Comparison of ENCODE assay signal across 14 cellular contexts in the genomic region with DNA sequence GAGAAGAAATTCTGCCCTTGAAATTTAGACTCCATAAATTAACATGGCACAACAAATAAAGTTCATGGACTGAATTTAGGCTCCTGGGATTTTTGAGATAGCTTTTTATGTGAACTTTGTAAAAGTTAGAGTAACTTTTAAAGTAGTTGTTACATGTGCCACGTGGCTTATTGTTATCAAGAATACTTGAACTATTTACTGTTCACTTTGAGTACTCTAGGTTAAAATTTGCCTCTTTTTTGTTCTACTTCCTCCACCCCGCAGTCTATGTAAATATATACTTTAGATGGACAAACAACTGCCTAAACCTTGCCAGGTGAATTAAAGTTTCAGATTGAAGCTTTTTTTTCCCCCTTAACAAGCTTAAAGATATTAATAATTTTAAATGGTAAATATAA.
DNase-seq lines count a peak whose midpoint lies in the region; ATAC-seq and TF ChIP-seq lines count a peak whose summit lies in the region.
"Had no signal": no experiment of that assay in that cellular context is flagged by ENCODE, and none has a peak within 500 bp of the region (broad histone marks: within the 10 kb centered on the region; RNA-seq: fewer than 3 reads in every experiment).

No MANE protein-coding gene starts in this region.

- H3K36me3 ChIP-seq in sigmoid colon, result no peaks in the 10 kb centered on the region

- H3K4me1 Mint-ChIP-seq in T-helper 1 cell treated with Interleukin-12 subunit alpha and Interleukin-12 subunit beta and Interleukin-4 antibody, amounts not matched to agents 30 μg/mL and 1 μg/mL, for 36 hours (ENCODE audit: low read depth), result peaks cover 25% of the 10 kb centered on the region
- H3K4me1 Mint-ChIP-seq in activated naive CD8-positive, alpha-beta T cell treated with anti-CD3 and anti-CD28 coated beads for 36 hours, result peaks cover 38% of the 10 kb centered on the region
- H3K4me1 Mint-ChIP-seq in stimulated activated memory B cell treated with anti-CD40 and anti-IgM and Interleukin-4, amounts not matched to agents 10 μg/mL and 1 μg/mL and 100 μg/mL, for 72 hours, result peaks cover 26% of the 10 kb centered on the region

- DNase-seq in T-helper 1 cell (no peak), HL-60 (ENCODE audit: low read depth in 1 of 2, low spot score in 1 of 2) (no peak), sigmoid colon (no peak), kidney tubule cell (ENCODE audit: low spot score) (no peak), HCEC 1CT (no peak)
- no peak for DNase-seq in activated naive CD8-positive, alpha-beta T cell treated with anti-CD3 and anti-CD28 coated beads for 36 hours
- DNase-seq: DMS153, IMR-90, kidney, NCI-H524 treated with DMSO at 0.1 percent for 48 hours, testis had no signal

- no peak overlapping the region for H3K4me3 ChIP-seq in HL-60 (replicated peaks; ENCODE audit: insufficient read depth, low read length)
- no peak overlapping the region for H3K4me3 ChIP-seq in sigmoid colon
- H3K4me3 ChIP-seq: body of pancreas had no signal

- H3K9me3 ChIP-seq in sigmoid colon, result no peaks in the 10 kb centered on the region
- H3K9me3 ChIP-seq: body of pancreas, testis had no signal

- peak overlapping the region; percentile 100 for H3K27ac Mint-ChIP-seq in T-helper 1 cell treated with Interleukin-12 subunit alpha and Interleukin-12 subunit beta and Interleukin-4 antibody, amounts not matched to agents 30 μg/mL and 1 μg/mL, for 36 hours
- H3K27ac Mint-ChIP-seq in activated naive CD8-positive, alpha-beta T cell treated with anti-CD3 and anti-CD28 coated beads for 36 hours, result no peak overlapping the region
- H3K27ac Mint-ChIP-seq in stimulated activated memory B cell treated with anti-CD40 and anti-IgM and Interleukin-4, amounts not matched to agents 10 μg/mL and 1 μg/mL and 100 μg/mL, for 72 hours, result no peak overlapping the region

- ATAC-seq in stimulated activated memory B cell treated with anti-CD40 and anti-IgM and Interleukin-4, amounts not matched to agents 10 μg/mL and 1 μg/mL and 100 μg/mL, for 72 hours, result no peak

- H3K36me3 Mint-ChIP-seq in T-helper 1 cell treated with Interleukin-12 subunit alpha and Interleukin-12 subunit beta and Interleukin-4 antibody, amounts not matched to agents 30 μg/mL and 1 μg/mL, for 36 hours (ENCODE audit: low read depth), result peaks cover 28% of the 10 kb centered on the region
- H3K36me3 Mint-ChIP-seq in activated naive CD8-positive, alpha-beta T cell treated with anti-CD3 and anti-CD28 coated beads for 36 hours, result peaks cover 30% of the 10 kb centered on the region
- peaks cover 4% of the 10 kb centered on the region for H3K36me3 Mint-ChIP-seq in stimulated activated memory B cell treated with anti-CD40 and anti-IgM and Interleukin-4, amounts not matched to agents 10 μg/mL and 1 μg/mL and 100 μg/mL, for 72 hours

- no peak for TF ChIP-seq CTCF in HL-60 (IDR thresholded peaks at IDR 0.05; ENCODE audit: insufficient read depth, low read length)
- TF ChIP-seq CTCF in sigmoid colon (IDR thresholded peaks at IDR 0.05), result no peak

- no peaks in the 10 kb centered on the region for H3K27me3 Mint-ChIP-seq in T-helper 1 cell treated with Interleukin-12 subunit alpha and Interleukin-12 subunit beta and Interleukin-4 antibody, amounts not matched to agents 30 μg/mL and 1 μg/mL, for 36 hours (ENCODE audit: low read depth)
- no peaks in the 10 kb centered on the region for H3K27me3 Mint-ChIP-seq in activated naive CD8-positive, alpha-beta T cell treated with anti-CD3 and anti-CD28 coated beads for 36 hours
- peaks cover 9% of the 10 kb centered on the region for H3K27me3 Mint-ChIP-seq in stimulated activated memory B cell treated with anti-CD40 and anti-IgM and Interleukin-4, amounts not matched to agents 10 μg/mL and 1 μg/mL and 100 μg/mL, for 72 hours

- no peaks in the 10 kb centered on the region for H3K9me3 Mint-ChIP-seq in T-helper 1 cell treated with Interleukin-12 subunit alpha and Interleukin-12 subunit beta and Interleukin-4 antibody, amounts not matched to agents 30 μg/mL and 1 μg/mL, for 36 hours
- H3K9me3 Mint-ChIP-seq in activated naive CD8-positive, alpha-beta T cell treated with anti-CD3 and anti-CD28 coated beads for 36 hours, result no peaks in the 10 kb centered on the region
- no peaks in the 10 kb centered on the region for H3K9me3 Mint-ChIP-seq in stimulated activated memory B cell treated with anti-CD40 and anti-IgM and Interleukin-4, amounts not matched to agents 10 μg/mL and 1 μg/mL and 100 μg/mL, for 72 hours

- no peak for TF ChIP-seq POLR2A in sigmoid colon (IDR thresholded peaks at IDR 0.05)

- no peaks in the 10 kb centered on the region for H3K27me3 ChIP-seq in HL-60 (ENCODE audit: insufficient read depth, poor library complexity, severe bottlenecking)
- H3K27me3 ChIP-seq in sigmoid colon, result no peaks in the 10 kb centered on the region
- H3K27me3 ChIP-seq: body of pancreas, testis had no signal

- TF ChIP-seq EP300 in sigmoid colon (IDR thresholded peaks at IDR 0.05), result no peak

- peaks cover 0 to 61% (median 52%) of the 10 kb centered on the region in 4 donors for H3K4me1 ChIP-seq in sigmoid colon
- H3K4me1 ChIP-seq: testis had no signal

- 9 to 39% methylated on average over 2 of the region's 2 CpGs for WGBS in sigmoid colon, 2 donors

- H3K27ac ChIP-seq in HL-60 (replicated peaks), result peak overlapping the region; percentile 89
- peak overlapping the region; percentile 79 to 91 (median 86) for H3K27ac ChIP-seq in sigmoid colon
- H3K27ac ChIP-seq: testis had no signal

- peak overlapping the region; percentile 88 for H3K4me3 Mint-ChIP-seq in T-helper 1 cell treated with Interleukin-12 subunit alpha and Interleukin-12 subunit beta and Interleukin-4 antibody, amounts not matched to agents 30 μg/mL and 1 μg/mL, for 36 hours
- H3K4me3 Mint-ChIP-seq in activated naive CD8-positive, alpha-beta T cell treated with anti-CD3 and anti-CD28 coated beads for 36 hours, result peak overlapping the region; percentile 84
- no peak overlapping the region for H3K4me3 Mint-ChIP-seq in stimulated activated memory B cell treated with anti-CD40 and anti-IgM and Interleukin-4, amounts not matched to agents 10 μg/mL and 1 μg/mL and 100 μg/mL, for 72 hours

- intact Hi-C loops in sigmoid colon (cut with DNase I), result loop anchor here (1.0 kb wide), 1 partner anchor 86 kb away; no protein-coding TSS in a partner anchor
